Comparison of ENCODE assay signal across 2 cellular contexts in the genomic region with DNA sequence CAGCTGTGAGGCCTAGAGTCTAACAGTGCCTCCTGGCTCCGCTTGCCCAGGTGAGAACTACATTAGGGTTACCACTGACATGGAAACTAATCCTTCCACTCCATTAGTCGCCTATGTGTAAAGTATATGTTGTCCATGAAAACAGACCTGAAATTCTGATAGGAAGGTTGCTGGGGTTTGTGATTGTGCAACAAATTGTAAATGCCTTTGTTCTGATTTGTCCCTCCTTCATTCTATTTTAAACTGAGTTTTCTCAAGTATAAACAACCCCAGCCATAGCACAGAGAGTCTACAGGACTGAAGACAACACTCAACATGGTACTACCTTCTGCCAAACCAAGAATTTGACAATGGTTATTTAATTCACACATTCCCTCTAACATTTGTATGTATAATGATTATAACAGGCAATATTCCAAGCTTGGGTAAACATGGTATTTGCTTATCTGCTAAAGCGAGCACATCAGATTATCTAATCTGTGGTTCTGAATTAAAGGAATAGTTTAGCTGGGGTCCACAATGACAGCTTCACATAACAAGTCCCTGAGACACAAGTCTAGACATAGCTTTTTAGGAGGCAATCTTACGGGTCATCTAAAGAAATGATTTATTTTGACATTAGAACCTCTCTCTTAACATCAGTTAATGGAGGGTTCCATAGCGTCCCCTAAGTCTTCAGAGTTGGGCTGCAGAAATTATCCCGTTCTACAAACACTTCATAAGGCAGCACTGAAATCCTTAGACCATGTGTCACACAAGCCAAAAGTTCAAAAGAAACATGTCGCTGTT.
TF ChIP-seq lines count a peak whose summit lies in the region.

No MANE protein-coding gene starts in this region.

TF ChIP-seq in endothelial cell of umbilical vein, 7 proteins besides CTCF, POLR2A, EP300 and RAD21:
- TF ChIP-seq, protein P1, sequence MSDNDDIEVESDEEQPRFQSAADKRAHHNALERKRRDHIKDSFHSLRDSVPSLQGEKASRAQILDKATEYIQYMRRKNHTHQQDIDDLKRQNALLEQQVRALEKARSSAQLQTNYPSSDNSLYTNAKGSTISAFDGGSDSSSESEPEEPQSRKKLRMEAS (IDR thresholded peaks at IDR 0.05; ENCODE audit: insufficient read depth, insufficient read length): no peak
- TF ChIP-seq EZH2 (IDR thresholded peaks at IDR 0.05; ENCODE audit: borderline replicate concordance, low read depth, low read length, severe bottlenecking) (no peak), POLR2AphosphoS5 (IDR thresholded peaks at IDR 0.05; ENCODE audit: insufficient read depth, low read depth, low read length) (no peak), JUN (IDR thresholded peaks at IDR 0.05; ENCODE audit: borderline replicate concordance, insufficient read depth, insufficient read length, low read depth) (no peak), GATA2 (IDR thresholded peaks at IDR 0.05; ENCODE audit: insufficient read depth, insufficient read length, low read depth, low read length) (no peak), FOS (IDR thresholded peaks at IDR 0.05; ENCODE audit: borderline replicate concordance, insufficient read depth, low read length) (no peak), MYC (IDR thresholded peaks at IDR 0.05; ENCODE audit: low read depth, low read length) (no peak)
TF ChIP-seq in endothelial cell of umbilical vein: peak in this region for 0.

TF ChIP-seq in WTC11, 78 proteins besides CTCF, POLR2A, EP300 and RAD21:
- no peak for TF ChIP-seq NR3C1 (CRISPR knock-in tag; conservative IDR thresholded peaks at IDR 0.05; ENCODE audit: low read depth)
- TF ChIP-seq ZNF219 (CRISPR knock-in tag; IDR thresholded peaks at IDR 0.05; ENCODE audit: borderline replicate concordance): no peak
- TF ChIP-seq GRHL2 (CRISPR knock-in tag; IDR thresholded peaks at IDR 0.05; ENCODE audit: insufficient replicate concordance, severe bottlenecking): no peak
- TF ChIP-seq ZNF121 (CRISPR knock-in tag; IDR thresholded peaks at IDR 0.05): no peak
- TF ChIP-seq TCF7 (CRISPR knock-in tag; IDR thresholded peaks at IDR 0.05; ENCODE audit: low read depth): no peak
- TF ChIP-seq ESRRA (CRISPR knock-in tag; IDR thresholded peaks at IDR 0.05; ENCODE audit: borderline replicate concordance): no peak
- no peak for TF ChIP-seq TEAD4 (CRISPR knock-in tag; IDR thresholded peaks at IDR 0.05)
- TF ChIP-seq, protein P2, sequence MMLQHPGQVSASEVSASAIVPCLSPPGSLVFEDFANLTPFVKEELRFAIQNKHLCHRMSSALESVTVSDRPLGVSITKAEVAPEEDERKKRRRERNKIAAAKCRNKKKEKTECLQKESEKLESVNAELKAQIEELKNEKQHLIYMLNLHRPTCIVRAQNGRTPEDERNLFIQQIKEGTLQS (CRISPR knock-in tag; conservative IDR thresholded peaks at IDR 0.05): no peak
- TF ChIP-seq GABPB1 (CRISPR knock-in tag; IDR thresholded peaks at IDR 0.05): no peak
- no peak for TF ChIP-seq SMAD3 (CRISPR knock-in tag; IDR thresholded peaks at IDR 0.05; ENCODE audit: borderline replicate concordance)
- TF ChIP-seq, protein P3, sequence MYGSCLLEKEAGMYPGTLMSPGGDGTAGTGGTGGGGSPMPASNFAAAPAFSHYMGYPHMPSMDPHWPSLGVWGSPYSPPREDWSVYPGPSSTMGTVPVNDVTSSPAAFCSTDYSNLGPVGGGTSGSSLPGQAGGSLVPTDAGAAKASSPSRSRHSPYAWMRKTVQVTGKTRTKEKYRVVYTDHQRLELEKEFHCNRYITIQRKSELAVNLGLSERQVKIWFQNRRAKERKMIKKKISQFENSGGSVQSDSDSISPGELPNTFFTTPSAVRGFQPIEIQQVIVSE (CRISPR knock-in tag; IDR thresholded peaks at IDR 0.05; ENCODE audit: borderline replicate concordance): no peak
- TF ChIP-seq FOXJ3 (CRISPR knock-in tag; IDR thresholded peaks at IDR 0.05; ENCODE audit: borderline replicate concordance): no peak
- no peak for TF ChIP-seq ATF1 (CRISPR knock-in tag; IDR thresholded peaks at IDR 0.05)
